In the genomic region with DNA sequence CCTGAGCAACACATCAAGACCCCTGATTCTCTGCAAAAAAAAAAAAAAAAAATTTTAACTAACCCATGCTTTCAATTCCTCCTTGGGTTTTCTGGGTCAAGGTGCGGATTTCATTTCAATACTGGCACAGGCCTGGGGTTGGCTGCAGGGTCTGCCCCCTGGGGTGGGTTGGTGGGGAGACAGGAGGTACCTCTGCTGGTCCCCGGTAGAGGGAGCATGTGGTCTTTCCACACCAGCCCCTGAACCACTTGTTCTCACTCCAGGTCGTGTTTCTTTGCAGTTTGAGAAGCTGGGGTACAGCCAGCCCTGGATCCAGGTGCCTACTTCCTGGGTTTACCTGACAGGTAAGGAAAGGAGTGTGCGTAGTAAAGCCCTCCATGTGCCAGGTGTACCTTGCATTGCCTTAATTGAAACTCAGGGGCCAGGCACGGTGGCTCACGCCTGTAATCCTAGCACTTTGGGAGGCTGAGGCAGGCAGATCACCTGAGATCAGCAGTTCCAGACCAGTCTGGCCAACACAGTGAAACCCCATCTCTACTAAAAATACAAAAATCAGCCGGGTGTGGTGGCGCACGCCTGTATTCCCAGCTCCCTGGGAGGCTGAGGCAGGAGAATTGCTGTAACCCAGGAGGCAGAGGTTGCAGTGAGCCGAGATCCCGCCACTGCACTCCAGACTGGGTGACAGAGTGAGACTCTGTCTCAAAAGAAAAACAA, we compare ENCODE assay signal across 12 cellular contexts. TPM values are rescaled to one million over a fixed set of nuclear protein-coding genes. Genes with fewer than 3 reads are reported as not detected.
DNase-seq lines count a peak whose midpoint lies in the region; ATAC-seq, FAIRE-seq and TF ChIP-seq lines count a peak whose summit lies in the region.
"Had no signal": no experiment of that assay in that cellular context is flagged by ENCODE, and none has a peak within 500 bp of the region (broad histone marks: within the 10 kb centered on the region; RNA-seq: fewer than 3 reads in every experiment).

No MANE protein-coding gene starts in this region.

- peaks cover 12% of the 10 kb centered on the region for H3K4me1 Mint-ChIP-seq in activated naive CD4-positive, alpha-beta T cell treated with anti-CD3 and anti-CD28 coated beads, Interleukin-2, amount 10 ng/mL, durations not matched to agents 7 days and 5 days
- peaks cover 19% of the 10 kb centered on the region for H3K4me1 Mint-ChIP-seq in activated naive CD4-positive, alpha-beta T cell treated with anti-CD3 and anti-CD28 coated beads for 36 hours (ENCODE audit: low read depth)
- peaks cover 2% of the 10 kb centered on the region for H3K4me1 Mint-ChIP-seq in progenitor cell of endocrine pancreas (ENCODE audit: low read depth)

- no peaks in the 10 kb centered on the region for H3K9me3 Mint-ChIP-seq in activated naive CD4-positive, alpha-beta T cell treated with anti-CD3 and anti-CD28 coated beads, Interleukin-2, amount 10 ng/mL, durations not matched to agents 7 days and 5 days
- H3K9me3 Mint-ChIP-seq in activated naive CD4-positive, alpha-beta T cell treated with anti-CD3 and anti-CD28 coated beads for 36 hours, result no peaks in the 10 kb centered on the region
- H3K9me3 Mint-ChIP-seq in progenitor cell of endocrine pancreas (ENCODE audit: low read depth), result no peaks in the 10 kb centered on the region

- H3K4me3 Mint-ChIP-seq in activated naive CD4-positive, alpha-beta T cell treated with anti-CD3 and anti-CD28 coated beads, Interleukin-2, amount 10 ng/mL, durations not matched to agents 7 days and 5 days, result no peak overlapping the region
- no peak overlapping the region for H3K4me3 Mint-ChIP-seq in activated naive CD4-positive, alpha-beta T cell treated with anti-CD3 and anti-CD28 coated beads for 36 hours
- no peak overlapping the region for H3K4me3 Mint-ChIP-seq in progenitor cell of endocrine pancreas (ENCODE audit: low read depth)

- DNase-seq in activated naive CD4-positive, alpha-beta T cell treated with anti-CD3 and anti-CD28 coated beads, Interleukin-2, amount 10 ng/mL, durations not matched to agents 7 days and 5 days, result peak; percentile 28
- no peak for DNase-seq in activated naive CD4-positive, alpha-beta T cell treated with anti-CD3 and anti-CD28 coated beads for 36 hours
- DNase-seq in LNCaP clone FGC (ENCODE audit: low read depth) (no peak), bronchial epithelial cell (ENCODE audit: low read depth) (no peak), progenitor cell of endocrine pancreas (ENCODE audit: low spot score, unreplicated experiment) (no peak), NK-92 (lab: John Stamatoyannopoulos, UW; ENCODE audit: unreplicated experiment) (no peak)
- DNase-seq: head of caudate nucleus, NCI-H187 treated with DMSO at 0.1 percent for 48 hours, small intestine had no signal

- TF ChIP-seq CTCF in LNCaP clone FGC (IDR thresholded peaks at IDR 0.05; ENCODE audit: control insufficient read depth, extremely low read depth, insufficient read depth) (0 out of 2 replicates have a peak, but pooled peaks have one; percentile 9), bronchial epithelial cell (IDR thresholded peaks at IDR 0.05; ENCODE audit: insufficient read depth, low read length, severe bottlenecking) (peak; percentile 28), progenitor cell of endocrine pancreas (IDR thresholded peaks at IDR 0.05; ENCODE audit: unreplicated experiment) (peak; percentile 22)

- ATAC-seq in HG02852 (IDR thresholded peaks at IDR 0.05; ENCODE audit: unreplicated experiment) (no peak), HG02571 (IDR thresholded peaks at IDR 0.05; ENCODE audit: unreplicated experiment) (no peak)

- no peak overlapping the region for H3K27ac Mint-ChIP-seq in activated naive CD4-positive, alpha-beta T cell treated with anti-CD3 and anti-CD28 coated beads, Interleukin-2, amount 10 ng/mL, durations not matched to agents 7 days and 5 days
- H3K27ac Mint-ChIP-seq in activated naive CD4-positive, alpha-beta T cell treated with anti-CD3 and anti-CD28 coated beads for 36 hours, result no peak overlapping the region
- H3K27ac Mint-ChIP-seq in progenitor cell of endocrine pancreas, result no peak overlapping the region

- intact Hi-C loops in activated naive CD4-positive, alpha-beta T cell treated with anti-CD3 and anti-CD28 coated beads for 36 hours (cut with micrococcal nuclease), result no loop called here

- CTCF ChIA-PET in activated naive CD4-positive, alpha-beta T cell treated with anti-CD3 and anti-CD28 coated beads, Interleukin-2, amount 10 ng/mL, durations not matched to agents 7 days and 5 days (lab: Charles Lee), result no interaction called here
- CTCF ChIA-PET in activated naive CD4-positive, alpha-beta T cell treated with anti-CD3 and anti-CD28 coated beads for 36 hours (lab: Charles Lee), result interaction anchor here (0.5 to 0.7 kb wide), 3 partner anchors 108 to 1250 kb away, joined by 3 to 4 read pairs (median 3); no protein-coding TSS in a partner anchor

- no peaks in the 10 kb centered on the region for H3K36me3 ChIP-seq in bronchial epithelial cell (ENCODE audit: control insufficient read depth, insufficient read depth, low read length)

- no peak for FAIRE-seq in bronchial epithelial cell (lab: Jason Lieb, UNC)
- FAIRE-seq: small intestine had no signal

- peaks cover 15% of the 10 kb centered on the region for H3K27me3 Mint-ChIP-seq in activated naive CD4-positive, alpha-beta T cell treated with anti-CD3 and anti-CD28 coated beads, Interleukin-2, amount 10 ng/mL, durations not matched to agents 7 days and 5 days
- H3K27me3 Mint-ChIP-seq in activated naive CD4-positive, alpha-beta T cell treated with anti-CD3 and anti-CD28 coated beads for 36 hours (ENCODE audit: low read depth), result no peaks in the 10 kb centered on the region
- peaks cover 13% of the 10 kb centered on the region for H3K27me3 Mint-ChIP-seq in progenitor cell of endocrine pancreas

- H3K27me3 ChIP-seq in bronchial epithelial cell (ENCODE audit: control insufficient read depth, insufficient read depth, low read length), result peaks cover 4% of the 10 kb centered on the region

- no peaks in the 10 kb centered on the region for H3K36me3 Mint-ChIP-seq in activated naive CD4-positive, alpha-beta T cell treated with anti-CD3 and anti-CD28 coated beads, Interleukin-2, amount 10 ng/mL, durations not matched to agents 7 days and 5 days
- no peaks in the 10 kb centered on the region for H3K36me3 Mint-ChIP-seq in activated naive CD4-positive, alpha-beta T cell treated with anti-CD3 and anti-CD28 coated beads for 36 hours (ENCODE audit: low read depth)
- no peaks in the 10 kb centered on the region for H3K36me3 Mint-ChIP-seq in progenitor cell of endocrine pancreas (ENCODE audit: insufficient read depth)

- H3K4me3 ChIP-seq in LNCaP clone FGC (ENCODE audit: low read depth, low read length) (no peak overlapping the region), bronchial epithelial cell (ENCODE audit: low read depth, low read length) (no peak overlapping the region)

RNA-seq across cellular contexts. Expression of gene SDR42E2, which starts 21.8 kb away (rescaled TPM):
- total RNA-seq in activated naive CD4-positive, alpha-beta T cell treated with anti-CD3 and anti-CD28 coated beads for 36 hours, result under 1 TPM in 1 of 2 experiments, not detected in 1; 0.15 TPM
- total RNA-seq in bronchial epithelial cell (not detected in 2 replicates), progenitor cell of endocrine pancreas (not detected in 2 replicates)
- total RNA-seq: Caco-2 had no signal

RNA-seq across cellular contexts. Expression of gene EEF2K, which starts 22.0 kb away (rescaled TPM):
- 1 to 10 TPM; 9.8 to 10.0 TPM for total RNA-seq in activated naive CD4-positive, alpha-beta T cell treated with anti-CD3 and anti-CD28 coated beads for 36 hours
- total RNA-seq in bronchial epithelial cell (4.2 and 6.3 TPM in 2 replicates), progenitor cell of endocrine pancreas (15.4 TPM in 2 replicates)
